ENCODE assay signal across 23 cellular contexts in the genomic region with DNA sequence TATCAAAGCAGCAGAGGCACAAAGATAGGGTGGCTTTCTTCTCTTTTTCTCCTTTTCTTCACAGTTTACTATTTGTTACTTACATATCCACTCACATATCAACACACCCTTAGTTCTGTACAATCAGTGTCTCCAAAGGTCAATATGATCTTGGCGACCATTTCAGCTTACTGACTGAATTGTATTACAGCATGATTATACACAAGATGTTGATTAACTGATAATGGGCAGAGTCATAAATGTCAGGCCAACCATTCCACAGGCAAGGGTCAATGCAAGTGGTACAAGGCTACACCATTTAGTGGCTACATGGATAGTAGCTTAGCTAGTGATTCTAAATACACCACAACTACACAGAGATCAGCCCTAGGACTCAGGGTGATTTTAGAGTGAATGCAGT. TPM values are rescaled to one million over a fixed set of nuclear protein-coding genes. Genes with fewer than 3 reads are reported as not detected.
DNase-seq lines count a peak whose midpoint lies in the region; ATAC-seq, FAIRE-seq and TF ChIP-seq lines count a peak whose summit lies in the region.
"Had no signal": no experiment of that assay in that cellular context is flagged by ENCODE, and none has a peak within 500 bp of the region (broad histone marks: within the 10 kb centered on the region; RNA-seq: fewer than 3 reads in every experiment).

No MANE protein-coding gene starts in this region.

- no peak for TF ChIP-seq CTCF in mammary epithelial cell (conservative IDR thresholded peaks at IDR 0.05 in 1 of 2, IDR thresholded peaks at IDR 0.05 in 1 of 2; ENCODE audit: extremely low read depth in 1 of 2, insufficient read depth in 1 of 2, low read depth in 1 of 2, low read length in 2 of 2)
- TF ChIP-seq CTCF in mesothelial cell of epicardium (IDR thresholded peaks at IDR 0.05; ENCODE audit: unreplicated experiment) = no peak
- TF ChIP-seq CTCF in thoracic aorta (IDR thresholded peaks at IDR 0.05) = no peak

- H3K36me3 ChIP-seq in mammary epithelial cell (ENCODE audit: insufficient read depth, low read length) = no peaks in the 10 kb centered on the region
- no peaks in the 10 kb centered on the region for H3K36me3 ChIP-seq in thoracic aorta
- H3K36me3 ChIP-seq: colonic mucosa, MG63 had no signal

- H3K4me1 ChIP-seq in mammary epithelial cell (ENCODE audit: insufficient read depth, low read length) (peaks cover 22% of the 10 kb centered on the region), thoracic aorta (ENCODE audit: control insufficient read depth in 1 of 2, low read depth in 2 of 2) (peaks cover 49 to 82% of the 10 kb centered on the region in 2 donors)

- H3K4me2 ChIP-seq in mammary epithelial cell (ENCODE audit: insufficient read depth, low read depth, low read length) = no peak overlapping the region

- intact Hi-C loops in mammary epithelial cell (cut with micrococcal nuclease) = no loop called here

- H3K9ac ChIP-seq in mammary epithelial cell (ENCODE audit: insufficient read depth, low read length) = no peak overlapping the region

- in situ Hi-C loops in mammary epithelial cell (cut with MboI; ENCODE audit: low sequenced_read_pairs in 2 of 2) = no loop called here

- H4K20me1 ChIP-seq in mammary epithelial cell (ENCODE audit: insufficient read depth, low read length) = no peaks in the 10 kb centered on the region

- H3K4me3 ChIP-seq in mammary epithelial cell (replicated peaks in 1 of 3; ENCODE audit: insufficient read depth in 1 of 3, low read depth in 2 of 3, low read length in 3 of 3) (no peak overlapping the region), thoracic aorta (no peak overlapping the region)
- H3K4me3 ChIP-seq: colonic mucosa, MG63 had no signal

- dilution Hi-C loops in mammary epithelial cell (cut with HindIII; ENCODE audit: low sequenced_read_pairs) = no loop called here

- peak overlapping the region; percentile 53 for H2AFZ ChIP-seq in mammary epithelial cell (ENCODE audit: low read depth, low read length)

- no peaks in the 10 kb centered on the region for H3K36me3 Mint-ChIP-seq in mesothelial cell of epicardium
- H3K36me3 Mint-ChIP-seq: activated CD8-positive, alpha-beta memory T cell treated with anti-CD3 and anti-CD28 coated beads, Interleukin-2, amount 10 ng/mL, durations not matched to agents 7 days and 5 days; activated naive CD8-positive, alpha-beta T cell treated with anti-CD3 and anti-CD28 coated beads for 36 hours; natural killer cell treated with Interleukin-12 subunit alpha and Interleukin-12 subunit beta and Interleukin-15 and Interleukin-18, amount 100 ng/mL, for 72 hours had no signal

- FAIRE-seq in GM12891 (lab: Jason Lieb, UNC) = peak; percentile 20

- no peak for DNase-seq in GM12891 (ENCODE audit: insufficient read length, low spot score)
- DNase-seq in mammary epithelial cell = no peak
- DNase-seq in mesothelial cell of epicardium (ENCODE audit: low spot score in 2 of 2, unreplicated experiment in 2 of 2) = no peak
- DNase-seq in thoracic aorta (ENCODE audit: low spot score) = no peak
- DNase-seq in hippocampal formation (lab: John Stamatoyannopoulos, UW) = no peak
- no peak for DNase-seq in SW480 (ENCODE audit: low spot score)
- DNase-seq: activated CD4-positive, alpha-beta T cell treated with anti-CD3 and anti-CD28 coated beads for 4 hours; activated CD8-positive, alpha-beta memory T cell treated with anti-CD3 and anti-CD28 coated beads, Interleukin-2, amount 10 ng/mL, durations not matched to agents 7 days and 5 days; activated naive CD8-positive, alpha-beta T cell treated with anti-CD3 and anti-CD28 coated beads for 36 hours; colonic mucosa; DMS153; GF-D8; HFFc6; islet precursor cell; mesendoderm; MG63; NCI-H146; NCI-H526 treated with DMSO at 0.1 percent for 48 hours; stimulated activated naive CD8-positive, alpha-beta T cell treated with anti-CD3 and anti-CD28 coated beads, Interleukin-15, Interleukin-2, amounts not matched to agents 100 U/mL and 50 U/mL, for 24 hours; T-helper 1 cell had no signal

- CTCF ChIA-PET in mammary epithelial cell (lab: Charles Lee; ENCODE audit: low non-redundant PET) = no interaction called here

- TF ChIP-seq POLR2A in GM12891 (IDR thresholded peaks at IDR 0.05; ENCODE audit: low read depth, low read length) = no peak

- H3K4me3 Mint-ChIP-seq in mesothelial cell of epicardium = no peak overlapping the region
- H3K4me3 Mint-ChIP-seq: activated CD8-positive, alpha-beta memory T cell treated with anti-CD3 and anti-CD28 coated beads, Interleukin-2, amount 10 ng/mL, durations not matched to agents 7 days and 5 days; activated naive CD8-positive, alpha-beta T cell treated with anti-CD3 and anti-CD28 coated beads for 36 hours; HFFc6; natural killer cell treated with Interleukin-12 subunit alpha and Interleukin-12 subunit beta and Interleukin-15 and Interleukin-18, amount 100 ng/mL, for 72 hours had no signal

- H3K4me1 Mint-ChIP-seq in mesothelial cell of epicardium = peaks cover 32% of the 10 kb centered on the region
- H3K4me1 Mint-ChIP-seq: activated CD8-positive, alpha-beta memory T cell treated with anti-CD3 and anti-CD28 coated beads, Interleukin-2, amount 10 ng/mL, durations not matched to agents 7 days and 5 days had no signal

- H3K27me3 ChIP-seq in mammary epithelial cell (ENCODE audit: insufficient read depth, low read length) (no peaks in the 10 kb centered on the region), thoracic aorta (replicated peaks; ENCODE audit: insufficient read depth) (no peaks in the 10 kb centered on the region)
- H3K27me3 ChIP-seq: colonic mucosa, MG63 had no signal

- 63% methylated on average over 1 of the region's 1 CpG for WGBS in mammary epithelial cell (ENCODE audit: low coverage, missing lambda C conversion rate)

- H3K27me3 Mint-ChIP-seq in mesothelial cell of epicardium (ENCODE audit: low read depth) = no peaks in the 10 kb centered on the region
- H3K27me3 Mint-ChIP-seq: activated CD8-positive, alpha-beta memory T cell treated with anti-CD3 and anti-CD28 coated beads, Interleukin-2, amount 10 ng/mL, durations not matched to agents 7 days and 5 days; activated naive CD8-positive, alpha-beta T cell treated with anti-CD3 and anti-CD28 coated beads for 36 hours had no signal

- H3K9me3 Mint-ChIP-seq in mesothelial cell of epicardium = peaks cover 4% of the 10 kb centered on the region
- H3K9me3 Mint-ChIP-seq: activated naive CD8-positive, alpha-beta T cell treated with anti-CD3 and anti-CD28 coated beads for 36 hours; HFFc6; natural killer cell treated with Interleukin-12 subunit alpha and Interleukin-12 subunit beta and Interleukin-15 and Interleukin-18, amount 100 ng/mL, for 72 hours had no signal

- H3K9me3 ChIP-seq in mammary epithelial cell (replicated peaks; ENCODE audit: insufficient read depth, low read length) = no peaks in the 10 kb centered on the region
- H3K9me3 ChIP-seq in thoracic aorta = no peaks in the 10 kb centered on the region
- H3K9me3 ChIP-seq: colonic mucosa, MG63 had no signal

- H3K27ac Mint-ChIP-seq in mesothelial cell of epicardium = peak overlapping the region; percentile 85
- H3K27ac Mint-ChIP-seq: activated CD8-positive, alpha-beta memory T cell treated with anti-CD3 and anti-CD28 coated beads, Interleukin-2, amount 10 ng/mL, durations not matched to agents 7 days and 5 days; activated naive CD8-positive, alpha-beta T cell treated with anti-CD3 and anti-CD28 coated beads for 36 hours; HFFc6; natural killer cell treated with Interleukin-12 subunit alpha and Interleukin-12 subunit beta and Interleukin-15 and Interleukin-18, amount 100 ng/mL, for 72 hours had no signal

- ATAC-seq in thoracic aorta (ENCODE audit: insufficient number of reproducible peaks, low FRiP score, low read depth) = no peak
- no peak for ATAC-seq in GM18511 (IDR thresholded peaks at IDR 0.05; ENCODE audit: unreplicated experiment)
- ATAC-seq in HG03460 (IDR thresholded peaks at IDR 0.05; ENCODE audit: unreplicated experiment) = no peak
- ATAC-seq: activated CD8-positive, alpha-beta memory T cell treated with anti-CD3 and anti-CD28 coated beads, Interleukin-2, amount 10 ng/mL, durations not matched to agents 7 days and 5 days; natural killer cell treated with Interleukin-12 subunit alpha and Interleukin-12 subunit beta and Interleukin-15 and Interleukin-18, amount 100 ng/mL, for 72 hours; stimulated activated naive CD8-positive, alpha-beta T cell treated with anti-CD3 and anti-CD28 coated beads, Interleukin-15, Interleukin-2, amounts not matched to agents 100 U/mL and 50 U/mL, for 24 hours had no signal

- H3K79me2 ChIP-seq in mammary epithelial cell (ENCODE audit: insufficient read depth, low read length) = no peaks in the 10 kb centered on the region

- no TSS peak for BruUV-seq in mammary epithelial cell (replicated peaks; lab: Mats Ljungman, UMichigan)

- H3K27ac ChIP-seq in mammary epithelial cell (ENCODE audit: insufficient read depth, low read depth, low read length) = no peak overlapping the region
- peak overlapping the region; percentile 56 to 83 for H3K27ac ChIP-seq in thoracic aorta
- H3K27ac ChIP-seq: colonic mucosa had no signal

TF ChIP-seq in GM12891, 5 proteins besides CTCF, POLR2A, EP300 and RAD21:
- TF ChIP-seq TAF1 (IDR thresholded peaks at IDR 0.05; ENCODE audit: low read depth, low read length) (no peak), POU2F2 (IDR thresholded peaks at IDR 0.05; ENCODE audit: low read depth, low read length) (no peak)

RNA-seq across cellular contexts. Expression of a gene that starts 20.4 kb away (rescaled TPM):
- 19.9 TPM for polyA plus RNA-seq in GM12891 (2012; ENCODE audit: low read depth, missing spikeins)
- total RNA-seq in mammary epithelial cell = 10 to 100 TPM; 64.1 to 79.5 TPM
- 28.5 TPM for polyA plus RNA-seq in mammary epithelial cell
- polyA minus RNA-seq in mammary epithelial cell = 87.4 TPM
- 106 to 113 TPM (median 110 TPM) in 3 replicates for total RNA-seq in mesothelial cell of epicardium
- total RNA-seq in thoracic aorta = 10 to 100 TPM; 70.0 to 74.4 TPM
